ENCODE assay signal across 13 cellular contexts in the genomic region with DNA sequence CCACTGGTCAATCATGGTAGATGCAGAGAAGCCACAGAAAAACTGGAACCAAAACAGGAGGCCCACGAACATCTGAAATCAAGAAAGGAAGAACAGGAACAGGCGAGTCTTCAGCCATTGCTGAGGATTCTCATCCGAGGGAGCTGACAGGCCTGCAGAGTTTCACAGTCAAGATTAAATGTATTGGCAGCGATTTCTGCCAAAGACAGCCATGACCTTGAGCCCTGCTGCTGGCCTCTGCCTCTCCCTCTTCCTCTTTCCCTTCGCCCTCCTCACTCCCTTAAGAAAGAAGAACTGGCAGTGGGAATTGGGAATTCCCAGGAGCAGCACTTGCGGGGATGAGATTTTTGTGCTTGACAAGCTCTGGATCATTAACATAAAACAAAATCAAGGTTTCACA.
"Had no signal": no experiment of that assay in that cellular context is flagged by ENCODE, and none has a peak within 500 bp of the region (broad histone marks: within the 10 kb centered on the region; RNA-seq: fewer than 3 reads in every experiment).

No MANE protein-coding gene starts in this region.

- DNase-seq: activated B cell treated with CpG ODN at 0.5 μM for 24 hours; activated effector memory CD4-positive, alpha-beta T cell treated with anti-CD3 and anti-CD28 coated beads, Interleukin-2, amount 50 U/mL, for 16 hours; activated T-cell treated with anti-CD3 and anti-CD28 coated beads, Interleukin-2, amount 50 U/mL, for 4 hours; amygdala; foreskin melanocyte; midbrain; naive thymus-derived CD4-positive, alpha-beta T cell; SHP77 treated with DMSO at 0.1 percent for 48 hours; stimulated activated CD4-positive, alpha-beta T cell treated with anti-CD3 and anti-CD28 coated beads, Interleukin-2, amount 100 ng/mL, for 48 hours; stimulated activated naive CD4-positive, alpha-beta T cell treated with Interleukin-2 at 50 U/mL for 16 hours had no signal

- H3K27me3 ChIP-seq: tibial nerve had no signal

- H3K9me3 ChIP-seq: prostate gland, tibial nerve had no signal

- H3K36me3 ChIP-seq: prostate gland had no signal

- ATAC-seq: activated T-cell treated with anti-CD3 and anti-CD28 coated beads, Interleukin-2, amount 50 U/mL, for 4 hours; naive thymus-derived CD4-positive, alpha-beta T cell had no signal

- H3K4me1 ChIP-seq: prostate gland had no signal

- H3K27ac ChIP-seq: prostate gland had no signal

- H3K4me3 ChIP-seq: lung, prostate gland, tibial nerve had no signal
